8 cellular contexts compared by ENCODE assay signal in the genomic region with DNA sequence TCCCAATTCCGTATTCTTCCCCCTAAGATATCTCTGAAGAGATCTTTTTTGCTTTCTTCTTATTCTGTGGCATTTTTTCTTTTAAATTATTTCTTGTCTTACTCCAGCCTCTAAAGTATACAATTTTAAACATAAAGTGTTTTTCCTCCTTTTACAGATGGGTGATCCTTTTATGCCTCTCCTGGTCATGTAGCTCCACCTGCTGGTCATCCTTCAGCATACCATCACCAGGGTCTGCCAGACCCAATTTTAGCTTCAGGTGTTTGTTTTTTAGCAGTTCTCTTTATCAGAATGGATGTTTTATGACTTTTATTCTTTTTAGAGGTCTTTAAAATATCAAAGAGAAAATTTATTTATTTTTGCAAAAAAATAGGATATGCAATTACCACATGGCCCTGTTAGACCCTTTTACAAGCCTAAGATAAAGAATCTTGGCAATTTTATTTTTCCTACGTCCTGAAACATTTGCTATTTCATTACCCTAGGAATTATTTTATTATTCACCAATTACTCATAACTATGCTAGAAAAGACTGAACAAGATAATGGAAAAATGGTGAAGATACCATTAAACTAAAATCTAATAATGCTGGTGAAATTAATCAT. TPM values are rescaled to one million over a fixed set of nuclear protein-coding genes. Genes with fewer than 3 reads are reported as not detected.
DNase-seq lines count a peak whose midpoint lies in the region; ATAC-seq, FAIRE-seq and TF ChIP-seq lines count a peak whose summit lies in the region.

No MANE protein-coding gene starts in this region.

- H3K4me1 Mint-ChIP-seq in effector memory CD8-positive, alpha-beta T cell (ENCODE audit: low read depth in 2 of 2) = no peaks in the 10 kb centered on the region

- H3K27me3 Mint-ChIP-seq in effector memory CD8-positive, alpha-beta T cell = no peaks in the 10 kb centered on the region

- H3K4me2 ChIP-seq in A549 = no peak overlapping the region

- peak; percentile 20 to 50 for DNase-seq in A549 (ENCODE audit: low read depth in 1 of 2, low spot score in 1 of 2)
- DNase-seq in NCI-H446 (lab: John Stamatoyannopoulos, UW) = peak; percentile 39 to 67
- DNase-seq in activated CD4-positive, alpha-beta T cell treated with anti-CD3 and anti-CD28 coated beads, Interleukin-2, amount 50 U/mL, for 48 hours = peak; percentile 46 to 63
- peak; percentile 40 to 54 (median 51) for DNase-seq in effector memory CD8-positive, alpha-beta T cell
- DNase-seq in mucosa of descending colon = peak in 1 of 3 donors; percentile 61
- DNase-seq in stimulated activated CD8-positive, alpha-beta memory T cell treated with anti-CD3 and anti-CD28 coated beads, Interleukin-7, amount 100 ng/mL, for 24 hours (ENCODE audit: low read depth) = peak; percentile 4

- TF ChIP-seq EP300 in A549 (IDR thresholded peaks at IDR 0.05) = no peak

- H3K4me1 ChIP-seq in A549 (no peaks in the 10 kb centered on the region), mucosa of descending colon (ENCODE audit: low read depth) (no peaks in the 10 kb centered on the region)

- no peak overlapping the region for H3K27ac ChIP-seq in A549

- POLR2A ChIA-PET in A549 (lab: Yijun Ruan, JAX) = no interaction called here

- WGBS in A549 (ENCODE audit: missing lambda C conversion rate) = 94% methylated on average over 2 of the region's 2 CpGs

- TF ChIP-seq CTCF in A549 (IDR thresholded peaks at IDR 0.05) (peak; percentile 82), mucosa of descending colon (IDR thresholded peaks at IDR 0.05) (peak; percentile 59)

- peak; percentile 78 to 81 for TF ChIP-seq RAD21 in A549 (conservative IDR thresholded peaks at IDR 0.05 in 1 of 2, IDR thresholded peaks at IDR 0.05 in 1 of 2)

- H3K36me3 ChIP-seq in mucosa of descending colon (ENCODE audit: low read depth) = no peaks in the 10 kb centered on the region

- CTCF ChIA-PET in A549 (lab: Yijun Ruan, JAX) = interaction anchor here (0.5 to 1.9 kb wide), 20 partner anchors 10 to 1347 kb away, joined by 3 to 8 read pairs (median 4); no protein-coding TSS in a partner anchor

- no peak for FAIRE-seq in A549 (lab: Jason Lieb, UNC)

- ATAC-seq in A549 (peak in 1 of 2 experiments; percentile 69; a peak in 3 of 6 replicates), GM18498 (IDR thresholded peaks at IDR 0.05; ENCODE audit: unreplicated experiment) (peak; percentile 74), HG03103 (IDR thresholded peaks at IDR 0.05; ENCODE audit: low read depth, unreplicated experiment) (peak; percentile 61), mucosa of descending colon (peak; percentile 70)
- peak; percentile 64 for ATAC-seq in effector memory CD8-positive, alpha-beta T cell (replicated peaks)

- no peaks in the 10 kb centered on the region for H3K9me3 ChIP-seq in A549
- no peaks in the 10 kb centered on the region for H3K9me3 ChIP-seq in mucosa of descending colon

- no peak overlapping the region for H3K4me3 Mint-ChIP-seq in effector memory CD8-positive, alpha-beta T cell

- H3K9me3 Mint-ChIP-seq in effector memory CD8-positive, alpha-beta T cell = no peaks in the 10 kb centered on the region

- intact Hi-C loops in mucosa of descending colon (cut with DNase I, micrococcal nuclease) = no loop called here

- H3K27ac Mint-ChIP-seq in effector memory CD8-positive, alpha-beta T cell = peak overlapping the region in 1 of 2 donors; percentile 39

- TF ChIP-seq POLR2A in A549 (IDR thresholded peaks at IDR 0.05; ENCODE audit: low read length) = no peak

- H3K4me3 ChIP-seq in A549 (no peak overlapping the region), mucosa of descending colon (no peak overlapping the region)

- H3K36me3 Mint-ChIP-seq in effector memory CD8-positive, alpha-beta T cell (ENCODE audit: insufficient read depth) = peaks cover 8% of the 10 kb centered on the region

TF ChIP-seq in A549, 52 proteins besides CTCF, POLR2A, EP300 and RAD21:
- TF ChIP-seq, protein P1, sequence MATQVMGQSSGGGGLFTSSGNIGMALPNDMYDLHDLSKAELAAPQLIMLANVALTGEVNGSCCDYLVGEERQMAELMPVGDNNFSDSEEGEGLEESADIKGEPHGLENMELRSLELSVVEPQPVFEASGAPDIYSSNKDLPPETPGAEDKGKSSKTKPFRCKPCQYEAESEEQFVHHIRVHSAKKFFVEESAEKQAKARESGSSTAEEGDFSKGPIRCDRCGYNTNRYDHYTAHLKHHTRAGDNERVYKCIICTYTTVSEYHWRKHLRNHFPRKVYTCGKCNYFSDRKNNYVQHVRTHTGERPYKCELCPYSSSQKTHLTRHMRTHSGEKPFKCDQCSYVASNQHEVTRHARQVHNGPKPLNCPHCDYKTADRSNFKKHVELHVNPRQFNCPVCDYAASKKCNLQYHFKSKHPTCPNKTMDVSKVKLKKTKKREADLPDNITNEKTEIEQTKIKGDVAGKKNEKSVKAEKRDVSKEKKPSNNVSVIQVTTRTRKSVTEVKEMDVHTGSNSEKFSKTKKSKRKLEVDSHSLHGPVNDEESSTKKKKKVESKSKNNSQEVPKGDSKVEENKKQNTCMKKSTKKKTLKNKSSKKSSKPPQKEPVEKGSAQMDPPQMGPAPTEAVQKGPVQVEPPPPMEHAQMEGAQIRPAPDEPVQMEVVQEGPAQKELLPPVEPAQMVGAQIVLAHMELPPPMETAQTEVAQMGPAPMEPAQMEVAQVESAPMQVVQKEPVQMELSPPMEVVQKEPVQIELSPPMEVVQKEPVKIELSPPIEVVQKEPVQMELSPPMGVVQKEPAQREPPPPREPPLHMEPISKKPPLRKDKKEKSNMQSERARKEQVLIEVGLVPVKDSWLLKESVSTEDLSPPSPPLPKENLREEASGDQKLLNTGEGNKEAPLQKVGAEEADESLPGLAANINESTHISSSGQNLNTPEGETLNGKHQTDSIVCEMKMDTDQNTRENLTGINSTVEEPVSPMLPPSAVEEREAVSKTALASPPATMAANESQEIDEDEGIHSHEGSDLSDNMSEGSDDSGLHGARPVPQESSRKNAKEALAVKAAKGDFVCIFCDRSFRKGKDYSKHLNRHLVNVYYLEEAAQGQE (IDR thresholded peaks at IDR 0.05) = no peak
- TF ChIP-seq CHD2 (IDR thresholded peaks at IDR 0.05; ENCODE audit: low read length, partially characterized antibody) (no peak), SMC3 (IDR thresholded peaks at IDR 0.05) (peak; percentile 55)

RNA-seq across cellular contexts. Expression of gene PIGN, which starts 55.4 kb away (rescaled TPM):
- polyA plus RNA-seq in A549 (2011; rRNA removed) (27.6 and 37.0 TPM in 2 replicates), A549 (2017; fragmentation: RNase III; extraction: RNeasy Plus Mini Kit Qiagen cat#74134 plus additional on column Dnase treatment) (12.9 to 13.6 TPM (median 13.0 TPM) in 3 replicates)
- 4.6 and 4.7 TPM in 2 replicates for polyA plus RNA-seq in A549 (2012; cell fraction: cytosol; rRNA removed)
- 2.2 and 4.5 TPM in 2 replicates for polyA plus RNA-seq in A549 (2012; cell fraction: nucleus; rRNA removed)
- 38.8 and 50.4 TPM in 2 replicates for polyA minus RNA-seq in A549 (2011; rRNA and poly(A)+ RNA removed)
- 10 to 100 TPM; 29.5 to 40.4 (median 36.3) TPM for total RNA-seq in mucosa of descending colon

RNA-seq across cellular contexts. Expression of gene RELCH, which starts 55.6 kb away (rescaled TPM):
- polyA plus RNA-seq in A549 (2011; rRNA removed) (17.5 and 28.6 TPM in 2 replicates), A549 (2017; fragmentation: RNase III; extraction: RNeasy Plus Mini Kit Qiagen cat#74134 plus additional on column Dnase treatment) (11.5 to 14.3 TPM (median 13.5 TPM) in 3 replicates)
- polyA plus RNA-seq in A549 (2012; cell fraction: cytosol; rRNA removed) = 3.5 and 4.6 TPM in 2 replicates
- polyA plus RNA-seq in A549 (2012; cell fraction: nucleus; rRNA removed) = 5.9 and 8.8 TPM in 2 replicates
- 33.5 and 54.8 TPM in 2 replicates for polyA minus RNA-seq in A549 (2011; rRNA and poly(A)+ RNA removed)
- total RNA-seq in mucosa of descending colon = 10 to 100 TPM; 39.0 to 60.2 (median 51.2) TPM
